In genomic region chr1:100463809-100464424, GRCh38 we compare ENCODE assay signal across 8 cellular contexts.
DNase-seq lines count a peak whose midpoint lies in the region; ATAC-seq and TF ChIP-seq lines count a peak whose summit lies in the region.

No MANE protein-coding gene starts in this region.

- no peaks in the 10 kb centered on the region for H3K36me3 Mint-ChIP-seq in natural killer cell

- H3K4me3 Mint-ChIP-seq in natural killer cell: no peak overlapping the region

- H3K9me3 Mint-ChIP-seq in natural killer cell: no peaks in the 10 kb centered on the region

- in situ Hi-C loops in Caki2 (cut with HindIII; ENCODE audit: low pct_unique_long_range_greater_than_20kb, low sequenced_read_pairs): no loop called here

- ATAC-seq in GM19452 (IDR thresholded peaks at IDR 0.05; ENCODE audit: unreplicated experiment) (peak; percentile 85), HG03460 (IDR thresholded peaks at IDR 0.05; ENCODE audit: unreplicated experiment) (peak; percentile 89), esophagus mucosa (peak; percentile 71), natural killer cell (peak; percentile 84 to 89 (median 87))

- no peak for TF ChIP-seq POLR2A in tibial nerve (IDR thresholded peaks at IDR 0.05)

- no peaks in the 10 kb centered on the region for H3K27me3 Mint-ChIP-seq in natural killer cell (ENCODE audit: low read depth in 2 of 2)

- TF ChIP-seq EP300 in tibial nerve (IDR thresholded peaks at IDR 0.05): no peak

- H3K36me3 ChIP-seq in tibial nerve: peaks cover 0 to 9% (median 0%) of the 10 kb centered on the region in 3 donors

- H3K27ac Mint-ChIP-seq in natural killer cell: peak overlapping the region; percentile 17 to 35

- no peak overlapping the region for H3K4me3 ChIP-seq in tibial nerve

- peaks cover 0 to 27% (median 0%) of the 10 kb centered on the region in 4 donors for H3K4me1 ChIP-seq in tibial nerve

- TF ChIP-seq CTCF in natural killer cell (IDR thresholded peaks at IDR 0.05) (peak; percentile 72), tibial nerve (IDR thresholded peaks at IDR 0.05) (peak; percentile 61 to 76 (median 73))

- intact Hi-C loops in natural killer cell (cut with micrococcal nuclease): loop anchor here (1.0 kb wide), 1 partner anchor 404 kb away; no protein-coding TSS in a partner anchor

- DNase-seq in Caki2 (ENCODE audit: low read depth) (peak; percentile 16), NCI-H748 (lab: John Stamatoyannopoulos, UW; ENCODE audit: unreplicated experiment) (peak; percentile 69), natural killer cell (peak; percentile 33), tibial nerve (ENCODE audit: low spot score in 2 of 2) (peak; percentile 30 to 47)
- peak; percentile 68 for DNase-seq in activated CD8-positive, alpha-beta memory T cell treated with anti-CD3 and anti-CD28 coated beads, Interleukin-2, amount 50 U/mL, for 48 hours

- 26 to 34% methylated on average over 10 of the region's 10 CpGs for WGBS in tibial nerve, 2 donors

- H3K9me3 ChIP-seq in tibial nerve: no peaks in the 10 kb centered on the region

- no peaks in the 10 kb centered on the region for H3K27me3 ChIP-seq in tibial nerve

- H3K4me1 Mint-ChIP-seq in natural killer cell: peaks cover 25% of the 10 kb centered on the region in 2 donors

- no peak overlapping the region for H3K27ac ChIP-seq in tibial nerve

Comparison
In these comparisons a context has a peak if more than half of its experiments do, and no peak if none do; other contexts are left out.
1. DNase-seq: peak in every context shown above with its lines; median percentile 69 in NCI-H748; 68 in activated CD8-positive, alpha-beta memory T cell treated with anti-CD3 and anti-CD28 coated beads, Interleukin-2, amount 50 U/mL, for 48 hours; 38 in tibial nerve; 33 in natural killer cell; 16 in Caki2.